In the genomic region with DNA sequence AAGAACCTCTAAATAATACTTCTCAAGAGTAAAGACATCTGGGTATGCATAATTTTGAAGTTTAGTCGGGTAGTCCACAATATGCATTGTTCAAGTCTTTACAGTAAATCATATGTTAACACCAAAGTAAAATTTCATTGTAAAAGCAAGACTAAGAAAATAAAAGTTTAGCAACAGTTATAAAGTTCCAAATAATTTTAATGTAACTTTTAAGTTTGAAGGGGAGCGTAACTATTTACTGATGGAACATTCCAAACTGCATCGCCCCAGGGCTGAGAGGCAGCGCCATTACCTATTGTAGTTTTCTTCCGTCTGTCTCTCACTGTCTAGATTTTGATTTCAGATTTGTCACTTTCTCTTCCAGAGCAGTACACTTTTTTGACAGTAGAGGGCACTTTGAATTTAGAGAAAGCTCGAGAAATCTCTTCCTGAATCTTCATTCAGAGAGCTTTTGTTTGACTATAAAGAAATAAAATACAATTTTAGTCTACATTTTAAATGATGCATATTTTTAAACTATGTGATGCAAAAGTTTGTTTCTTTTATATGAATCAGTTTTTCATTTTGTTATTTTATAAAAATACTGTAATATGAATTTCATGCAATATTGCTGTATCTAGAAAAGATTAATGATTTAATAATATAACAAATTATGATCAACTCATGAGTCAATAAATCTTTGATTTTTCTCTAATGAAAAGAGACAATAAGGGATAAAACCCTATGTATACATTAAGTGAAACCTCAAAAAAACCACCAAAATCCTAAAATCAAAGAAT, we compare ENCODE assay signal across 8 cellular contexts.
DNase-seq lines count a peak whose midpoint lies in the region; ATAC-seq and TF ChIP-seq lines count a peak whose summit lies in the region.

No MANE protein-coding gene starts in this region.

- intact Hi-C loops in A673 (cut with micrococcal nuclease; ENCODE audit: unreplicated experiment) = loop anchor here (5.0 to 10.0 kb wide), 5 partner anchors 266 to 1139 kb away; no protein-coding TSS in a partner anchor

- no peaks in the 10 kb centered on the region for H3F3A ChIP-seq in SU-DHL-6 (ENCODE audit: insufficient read depth)
- peaks cover 5% of the 10 kb centered on the region for H3F3A ChIP-seq in smooth muscle cell (ENCODE audit: low read depth)

- POLR2A ChIA-PET in A673 (lab: Charles Lee; ENCODE audit: low non-redundant PET) = no interaction called here

- 5% methylated on average over 6 of the region's 6 CpGs for WGBS in smooth muscle cell (ENCODE audit: low lambda C conversion rate)

- H2AFZ ChIP-seq in SU-DHL-6 (ENCODE audit: low read depth, low read length, severe bottlenecking) (peak overlapping the region; percentile 56), smooth muscle cell (ENCODE audit: low read depth) (peak overlapping the region; percentile 46)

- H3K27me3 ChIP-seq in A673 (replicated peaks; ENCODE audit: insufficient read depth, low read depth, low read length, poor library complexity) (no peaks in the 10 kb centered on the region), SU-DHL-6 (ENCODE audit: low read length) (no peaks in the 10 kb centered on the region), smooth muscle cell (ENCODE audit: low read depth) (no peaks in the 10 kb centered on the region)

- H3K79me2 ChIP-seq in SU-DHL-6 (ENCODE audit: insufficient read depth, low read length) (no peaks in the 10 kb centered on the region), smooth muscle cell (ENCODE audit: low read depth) (no peaks in the 10 kb centered on the region)

- H3K9me3 ChIP-seq in A673 (ENCODE audit: low read depth, low read length, poor library complexity, severe bottlenecking) (no peaks in the 10 kb centered on the region), SU-DHL-6 (ENCODE audit: insufficient read depth, low read length) (no peaks in the 10 kb centered on the region), smooth muscle cell (replicated peaks; ENCODE audit: low read depth) (no peaks in the 10 kb centered on the region)

- H3K4me3 ChIP-seq in A673 (ENCODE audit: low read depth, low read length, poor library complexity, severe bottlenecking) = no peak overlapping the region
- no peak overlapping the region for H3K4me3 ChIP-seq in SU-DHL-6 (ENCODE audit: insufficient read depth, low read length, poor library complexity, severe bottlenecking)
- no peak overlapping the region for H3K4me3 ChIP-seq in smooth muscle cell

- no TSS peak for BruUV-seq in A673 (replicated peaks; lab: Mats Ljungman, UMichigan)

- TF ChIP-seq CTCF in A673 (conservative IDR thresholded peaks at IDR 0.05; ENCODE audit: low read depth, low read length) (peak; percentile 78), SU-DHL-6 (IDR thresholded peaks at IDR 0.05; ENCODE audit: insufficient read depth, low read length, poor library complexity, severe bottlenecking) (peak; percentile 38), smooth muscle cell (IDR thresholded peaks at IDR 0.05; ENCODE audit: borderline replicate concordance, insufficient read depth, poor library complexity, severe bottlenecking) (peak; percentile 73)

- H4K20me1 ChIP-seq in SU-DHL-6 (ENCODE audit: low read depth, low read length) = no peaks in the 10 kb centered on the region
- no peaks in the 10 kb centered on the region for H4K20me1 ChIP-seq in smooth muscle cell (ENCODE audit: low read depth)

- no peak overlapping the region for H3K4me2 ChIP-seq in SU-DHL-6 (ENCODE audit: low read depth, low read length, poor library complexity, severe bottlenecking)
- H3K4me2 ChIP-seq in smooth muscle cell = peak overlapping the region; percentile 70

- H3K36me3 ChIP-seq in A673 (ENCODE audit: insufficient read depth, low read length, poor library complexity, severe bottlenecking) (no peaks in the 10 kb centered on the region), SU-DHL-6 (ENCODE audit: low read length) (no peaks in the 10 kb centered on the region), smooth muscle cell (ENCODE audit: low read depth) (no peaks in the 10 kb centered on the region)

- CTCF ChIA-PET in A673 (lab: Charles Lee) = interaction anchor here (1.0 to 1.5 kb wide), 4 partner anchors 533 to 1192 kb away, joined by 3 to 5 read pairs (median 4); no protein-coding TSS in a partner anchor

- no peaks in the 10 kb centered on the region for H3K9me2 ChIP-seq in SU-DHL-6 (replicated peaks; ENCODE audit: insufficient read depth, low read length)

- H3K27ac ChIP-seq in A673 (ENCODE audit: low read depth, low read length, poor library complexity, severe bottlenecking) (no peak overlapping the region), SU-DHL-6 (ENCODE audit: low read depth, low read length) (no peak overlapping the region), smooth muscle cell (ENCODE audit: low read depth) (no peak overlapping the region)

- H3K4me1 ChIP-seq in A673 (ENCODE audit: insufficient read depth, low read length, poor library complexity, severe bottlenecking) (peaks cover 3% of the 10 kb centered on the region), smooth muscle cell (ENCODE audit: low read depth) (peaks cover 28% of the 10 kb centered on the region)

- H3K9ac ChIP-seq in SU-DHL-6 (ENCODE audit: low read length) (no peak overlapping the region), smooth muscle cell (ENCODE audit: low read depth) (no peak overlapping the region)

- ATAC-seq in GM18499 (IDR thresholded peaks at IDR 0.05; ENCODE audit: insufficient read depth, unreplicated experiment) (peak; percentile 85), HG02870 (IDR thresholded peaks at IDR 0.05; ENCODE audit: unreplicated experiment) (peak; percentile 89)

- DNase-seq in A673 (ENCODE audit: low spot score) = peak; percentile 78
- peak; percentile 69 for DNase-seq in NCI-H1105 treated with DMSO at 0.1 percent for 48 hours (lab: John Stamatoyannopoulos, UW)
- peak; percentile 8 for DNase-seq in germinal center (ENCODE audit: low spot score)
- DNase-seq in smooth muscle cell (lab: John Stamatoyannopoulos, UW; ENCODE audit: unreplicated experiment) = no peak
- DNase-seq in activated CD4-positive, alpha-beta T cell treated with anti-CD3 and anti-CD28 coated beads for 1 hour = no peak

Comparison
In these comparisons a context has a peak if more than half of its experiments do, and no peak if none do; other contexts are left out.
1. DNase-seq: peak in A673 (single experiment), NCI-H1105 treated with DMSO at 0.1 percent for 48 hours (single experiment) and germinal center (single experiment); none in smooth muscle cell (single experiment) and activated CD4-positive, alpha-beta T cell treated with anti-CD3 and anti-CD28 coated beads for 1 hour (single experiment).
2. Peak in every context shown above with its lines, with median percentiles within 50 percentile points of each other: CTCF ChIP-seq.